In genomic region chr16:1102921-1103648, GRCh38 we compare ENCODE assay signal across 9 cellular contexts. TPM values are rescaled to one million over a fixed set of nuclear protein-coding genes. Genes with fewer than 3 reads are reported as not detected.
DNase-seq lines count a peak whose midpoint lies in the region; ATAC-seq, FAIRE-seq and TF ChIP-seq lines count a peak whose summit lies in the region.
"Had no signal": no experiment of that assay in that cellular context is flagged by ENCODE, and none has a peak within 500 bp of the region (broad histone marks: within the 10 kb centered on the region; RNA-seq: fewer than 3 reads in every experiment).

No MANE protein-coding gene starts in this region.

- H3K27ac Mint-ChIP-seq in activated CD4-positive, alpha-beta memory T cell treated with anti-CD3 and anti-CD28 coated beads, Interleukin-2, amount 10 ng/mL, durations not matched to agents 7 days and 5 days: no peak overlapping the region

- H3K9me3 ChIP-seq in ES-I3 (ENCODE audit: control insufficient read depth, insufficient read depth, low read length) (no peaks in the 10 kb centered on the region), H1 (ENCODE audit: insufficient read depth in 2 of 2, low read depth in 1 of 2, low read length in 1 of 2) (no peaks in the 10 kb centered on the region)

- H3K4me1 Mint-ChIP-seq in activated CD4-positive, alpha-beta memory T cell treated with anti-CD3 and anti-CD28 coated beads, Interleukin-2, amount 10 ng/mL, durations not matched to agents 7 days and 5 days: no peaks in the 10 kb centered on the region

- CTCF ChIA-PET in activated CD4-positive, alpha-beta memory T cell treated with anti-CD3 and anti-CD28 coated beads, Interleukin-2, amount 10 ng/mL, durations not matched to agents 7 days and 5 days (lab: Charles Lee): interaction anchor here (0.8 to 1.5 kb wide), 4 partner anchors 46 to 390 kb away, joined by 3 read pairs; no protein-coding TSS in a partner anchor
- CTCF ChIA-PET in H1 (lab: Charles Lee; ENCODE audit: partially characterized antibody): interaction anchor here (0.6 to 1.8 kb wide), 25 partner anchors 8 to 393 kb away, joined by 3 to 9 read pairs (median 3); no protein-coding TSS in a partner anchor

- TF ChIP-seq EP300 in H1 (IDR thresholded peaks at IDR 0.05; ENCODE audit: borderline replicate concordance in 1 of 2, low read depth in 2 of 2, low read length in 2 of 2): no peak

- H4K20me1 ChIP-seq in H1 (replicated peaks in 1 of 2; ENCODE audit: control insufficient read depth in 1 of 2, insufficient read depth in 2 of 2, low read length in 2 of 2): peaks cover 0 to 1% of the 10 kb centered on the region in 2 experiments

- peak overlapping the region; percentile 30 to 66 (median 47) for H3K4me3 ChIP-seq in H1 (ENCODE audit: extremely low read depth in 1 of 4, insufficient read depth in 2 of 4, low read depth in 3 of 4, low read length in 4 of 4)

- no peaks in the 10 kb centered on the region for H3K27me3 Mint-ChIP-seq in activated CD4-positive, alpha-beta memory T cell treated with anti-CD3 and anti-CD28 coated beads, Interleukin-2, amount 10 ng/mL, durations not matched to agents 7 days and 5 days

- TF ChIP-seq CTCF in H1 (IDR thresholded peaks at IDR 0.05; ENCODE audit: control extremely low read depth in 1 of 3, insufficient read depth in 1 of 3, low read depth in 1 of 3, low read length in 3 of 3): peak; percentile 62 to 90 (median 78)

- no peak overlapping the region for H2AK5ac ChIP-seq in H1 (ENCODE audit: low read depth, low read length)

- peak overlapping the region; percentile 89; the same call in 1 of the 2 replicates for H4K8ac ChIP-seq in H1 (ENCODE audit: extremely low read depth, insufficient read depth, low read length)

- H3K4ac ChIP-seq in H1 (replicated peaks; ENCODE audit: insufficient read length, low read depth, low read length): peak overlapping the region; percentile 78

- H3K4me1 ChIP-seq in ES-I3 (ENCODE audit: insufficient read depth, low read length) (no peaks in the 10 kb centered on the region; the same call in 1 of the 2 replicates), H1 (replicated peaks in 1 of 4; ENCODE audit: control insufficient read depth in 3 of 4, insufficient read depth in 4 of 4, low read length in 3 of 4) (peaks cover 0 to 9% (median 2%) of the 10 kb centered on the region in 4 experiments; a peak in 4 of 7 replicates)

- POLR2A ChIA-PET in activated CD4-positive, alpha-beta memory T cell treated with anti-CD3 and anti-CD28 coated beads, Interleukin-2, amount 10 ng/mL, durations not matched to agents 7 days and 5 days (lab: Charles Lee): no interaction called here
- POLR2A ChIA-PET in H1 (lab: Charles Lee; ENCODE audit: partially characterized antibody): interaction anchor here (0.9 to 1.5 kb wide), 2 partner anchors 9 to 91 kb away, joined by 3 read pairs; no protein-coding TSS in a partner anchor

- peak overlapping the region; percentile 73 for H3K9ac ChIP-seq in ES-I3 (ENCODE audit: low read depth, low read length)
- H3K9ac ChIP-seq in H1 (replicated peaks in 1 of 4; ENCODE audit: extremely low read depth in 1 of 4, low read depth in 3 of 4, low read length in 3 of 4): no peak overlapping the region

- no peaks in the 10 kb centered on the region for H3K79me2 ChIP-seq in H1 (ENCODE audit: control insufficient read depth in 1 of 2, insufficient read depth in 2 of 2, low read length in 2 of 2)

- TF ChIP-seq RAD21 in H1 (IDR thresholded peaks at IDR 0.05 in 1 of 2, conservative IDR thresholded peaks at IDR 0.05 in 1 of 2; ENCODE audit: low read depth in 2 of 2, low read length in 2 of 2): peak; percentile 64 to 79

- H2BK15ac ChIP-seq in H1 (ENCODE audit: low read length): no peak overlapping the region

- ATAC-seq in HG03354 (IDR thresholded peaks at IDR 0.05; ENCODE audit: poor library complexity, severe bottlenecking, unreplicated experiment) (no peak), GM19035 (IDR thresholded peaks at IDR 0.05; ENCODE audit: unreplicated experiment) (no peak)

- H2AFZ ChIP-seq in H1 (ENCODE audit: low read length): no peak overlapping the region; the same call in 1 of the 2 replicates

- H2BK120ac ChIP-seq in H1 (replicated peaks; ENCODE audit: low read depth, low read length): no peak overlapping the region

- peak overlapping the region; percentile 17 to 96; a peak in 3 of 4 replicates for H3K4me2 ChIP-seq in H1 (ENCODE audit: insufficient read depth in 1 of 2, low read depth in 2 of 2, low read length in 2 of 2)

- no peak overlapping the region for H3K23ac ChIP-seq in H1 (ENCODE audit: insufficient read length)

- H3K18ac ChIP-seq in H1 (ENCODE audit: extremely low read depth, low read length): peak overlapping the region; percentile 71

- no peak overlapping the region for H3K56ac ChIP-seq in H1 (replicated peaks; ENCODE audit: insufficient read length, low read depth, low read length)

- 11% methylated on average over 33 of the region's 61 CpGs; no CpG with 5 or more reads in 1 of the 2 experiments for WGBS in H1 (ENCODE audit: extremely low coverage in 1 of 2, insufficient coverage in 1 of 2, insufficient read length in 1 of 2, insufficient replicate concordance in 2 of 2, low coverage in 1 of 2, low lambda C conversion rate in 2 of 2, missing lambda C conversion rate in 1 of 2), 2 experiments

- no peaks in the 10 kb centered on the region for H3K79me1 ChIP-seq in H1 (ENCODE audit: low read depth, low read length)

- H4K91ac ChIP-seq in H1 (replicated peaks; ENCODE audit: insufficient read length, low read length): peak overlapping the region; percentile 54

- H3K36me3 Mint-ChIP-seq in activated CD4-positive, alpha-beta memory T cell treated with anti-CD3 and anti-CD28 coated beads, Interleukin-2, amount 10 ng/mL, durations not matched to agents 7 days and 5 days (ENCODE audit: low read depth): no peaks in the 10 kb centered on the region

- H3K9me3 Mint-ChIP-seq in activated CD4-positive, alpha-beta memory T cell treated with anti-CD3 and anti-CD28 coated beads, Interleukin-2, amount 10 ng/mL, durations not matched to agents 7 days and 5 days: no peaks in the 10 kb centered on the region

- H3K14ac ChIP-seq in H1 (ENCODE audit: insufficient read length): no peak overlapping the region

- TF ChIP-seq POLR2A in H1 (IDR thresholded peaks at IDR 0.05; ENCODE audit: control extremely low read depth in 1 of 2, low read depth in 2 of 2, low read length in 2 of 2): no peak

- DNase-seq in NAMALWA (ENCODE audit: low spot score) (peak; percentile 64), H1 (ENCODE audit: low read depth in 1 of 2, low spot score in 2 of 2) (peak in 1 of 2 experiments; percentile 94), mucosa of gallbladder (ENCODE audit: low spot score) (peak; percentile 43)
- peak; percentile 67 for DNase-seq in activated CD4-positive, alpha-beta memory T cell treated with anti-CD3 and anti-CD28 coated beads, Interleukin-2, amount 10 ng/mL, durations not matched to agents 7 days and 5 days
- peak; percentile 41 to 55 for DNase-seq in stimulated activated CD8-positive, alpha-beta memory T cell treated with anti-CD3 and anti-CD28 coated beads, Interleukin-7, amount 100 ng/mL, for 1 hour (ENCODE audit: low read depth in 2 of 2)

- no peak overlapping the region for H3K27ac ChIP-seq in H1 (ENCODE audit: low read depth, low read length)

- H2BK5ac ChIP-seq in H1 (ENCODE audit: low read depth, low read length): no peak overlapping the region; the same call in 1 of the 2 replicates

- no peak overlapping the region for H4K5ac ChIP-seq in H1 (ENCODE audit: insufficient read length, low read depth, low read length)

- H3K4me3 Mint-ChIP-seq in activated CD4-positive, alpha-beta memory T cell treated with anti-CD3 and anti-CD28 coated beads, Interleukin-2, amount 10 ng/mL, durations not matched to agents 7 days and 5 days: no peak overlapping the region

- peaks cover 0 to 5% (median 2%) of the 10 kb centered on the region in 4 experiments; a peak in 2 of 7 replicates for H3K27me3 ChIP-seq in H1 (replicated peaks in 1 of 4; ENCODE audit: control insufficient read depth in 3 of 4, extremely low read depth in 1 of 4, insufficient read depth in 3 of 4, low read length in 3 of 4)

- no peak for FAIRE-seq in H1 (lab: Jason Lieb, UNC)
- FAIRE-seq: TTC549 had no signal

- H2BK20ac ChIP-seq in H1 (ENCODE audit: low read length): no peak overlapping the region

- peak overlapping the region; percentile 50; the same call in 1 of the 2 replicates for H2BK12ac ChIP-seq in H1 (ENCODE audit: low read depth, low read length)

- H3K23me2 ChIP-seq in H1 (ENCODE audit: low read depth, low read length): peaks cover 4% of the 10 kb centered on the region; the same call in 1 of the 2 replicates

- H3K36me3 ChIP-seq in ES-I3 (ENCODE audit: insufficient read depth, low read length) (no peaks in the 10 kb centered on the region), H1 (ENCODE audit: control insufficient read depth in 2 of 4, insufficient read depth in 4 of 4, low read length in 3 of 4) (no peaks in the 10 kb centered on the region)

RNA-seq across cellular contexts. Expression of gene C1QTNF8, which starts 7.0 kb away (rescaled TPM):
- total RNA-seq in activated CD4-positive, alpha-beta memory T cell treated with anti-CD3 and anti-CD28 coated beads, Interleukin-2, amount 10 ng/mL, durations not matched to agents 7 days and 5 days: not detected
- not detected in 2 replicates for total RNA-seq in H1 (2021; fragmentation: NEBNext Ultra II Directional; extraction: Animal tissue kit (Norgen Biotek cat#: 25700))
- not detected in 2 replicates for polyA plus RNA-seq in H1 (2011; rRNA removed)
- not detected for polyA plus RNA-seq in H1 (2011; cell fraction: cytosol; rRNA removed)
- 0.06 TPM for polyA plus RNA-seq in H1 (2011; cell fraction: nucleus; rRNA removed)
- 0.19 TPM in 1 of 4 replicates, not detected in the others for polyA plus RNA-seq in H1 (2012, experiment 1 of 2)
- polyA plus RNA-seq in H1 (2012, experiment 2 of 2): not detected
- polyA plus RNA-seq in H1 (2013, experiment 1 of 2): not detected
- not detected for polyA plus RNA-seq in H1 (2013, experiment 2 of 2)
- polyA minus RNA-seq in H1 (2011; rRNA and poly(A)+ RNA removed): not detected in 2 replicates
- polyA minus RNA-seq in H1 (2011; cell fraction: cytosol; rRNA and poly(A)+ RNA removed): not detected
- polyA minus RNA-seq in H1 (2011; cell fraction: nucleus; rRNA and poly(A)+ RNA removed): not detected
- total RNA-seq in mucosa of gallbladder: not detected

RNA-seq across cellular contexts. Expression of gene SSTR5, which starts 30.5 kb away (rescaled TPM):
- not detected for total RNA-seq in activated CD4-positive, alpha-beta memory T cell treated with anti-CD3 and anti-CD28 coated beads, Interleukin-2, amount 10 ng/mL, durations not matched to agents 7 days and 5 days
- total RNA-seq in H1 (2021; fragmentation: NEBNext Ultra II Directional; extraction: Animal tissue kit (Norgen Biotek cat#: 25700)): 0.31 and 0.56 TPM in 2 replicates
- 0.60 and 0.61 TPM in 2 replicates for polyA plus RNA-seq in H1 (2011; rRNA removed)
- polyA plus RNA-seq in H1 (2011; cell fraction: cytosol; rRNA removed): 0.69 TPM
- polyA plus RNA-seq in H1 (2011; cell fraction: nucleus; rRNA removed): 1.4 TPM
- 0.27 to 0.40 TPM (median 0.28 TPM) in 3 of 4 replicates, not detected in the other for polyA plus RNA-seq in H1 (2012, experiment 1 of 2)
- polyA plus RNA-seq in H1 (2012, experiment 2 of 2): 0.42 TPM
- 0.45 TPM for polyA plus RNA-seq in H1 (2013, experiment 1 of 2)
- 0.53 TPM for polyA plus RNA-seq in H1 (2013, experiment 2 of 2)
- polyA minus RNA-seq in H1 (2011; rRNA and poly(A)+ RNA removed): 0.13 TPM in 1 of 2 replicates, not detected in the other
- not detected for polyA minus RNA-seq in H1 (2011; cell fraction: cytosol; rRNA and poly(A)+ RNA removed)
- 0.80 TPM for polyA minus RNA-seq in H1 (2011; cell fraction: nucleus; rRNA and poly(A)+ RNA removed)
- total RNA-seq in mucosa of gallbladder: 5.8 TPM

RNA-seq across cellular contexts. Expression of gene CACNA1H, which starts 49.8 kb away (rescaled TPM):
- total RNA-seq in activated CD4-positive, alpha-beta memory T cell treated with anti-CD3 and anti-CD28 coated beads, Interleukin-2, amount 10 ng/mL, durations not matched to agents 7 days and 5 days: under 1 TPM; 0.58 to 0.83 TPM
- 27.2 and 28.7 TPM in 2 replicates for total RNA-seq in H1 (2021; fragmentation: NEBNext Ultra II Directional; extraction: Animal tissue kit (Norgen Biotek cat#: 25700))
- polyA plus RNA-seq in H1 (2011; rRNA removed): 14.0 and 27.4 TPM in 2 replicates
- polyA plus RNA-seq in H1 (2011; cell fraction: cytosol; rRNA removed): 21.0 TPM
- 192 TPM for polyA plus RNA-seq in H1 (2011; cell fraction: nucleus; rRNA removed)
- polyA plus RNA-seq in H1 (2012, experiment 1 of 2): 17.0 to 33.1 TPM (median 28.7 TPM) in 4 replicates
- 13.4 TPM for polyA plus RNA-seq in H1 (2012, experiment 2 of 2)
- polyA plus RNA-seq in H1 (2013, experiment 1 of 2): 23.4 TPM
- 21.4 TPM for polyA plus RNA-seq in H1 (2013, experiment 2 of 2)
- polyA minus RNA-seq in H1 (2011; rRNA and poly(A)+ RNA removed): 19.8 and 20.5 TPM in 2 replicates
- polyA minus RNA-seq in H1 (2011; cell fraction: cytosol; rRNA and poly(A)+ RNA removed): 16.3 TPM
- 43.3 TPM for polyA minus RNA-seq in H1 (2011; cell fraction: nucleus; rRNA and poly(A)+ RNA removed)
- total RNA-seq in mucosa of gallbladder: 133 TPM

Comparison
In these comparisons a context has a peak if more than half of its experiments do, and no peak if none do; other contexts are left out.
1. RNA of gene CACNA1H, which starts 49.8 kb away (total RNA-seq): 133 TPM in mucosa of gallbladder (single experiment) and 27.2 to 28.7 TPM in H1; 0.58 to 0.83 TPM in activated CD4-positive, alpha-beta memory T cell treated with anti-CD3 and anti-CD28 coated beads, Interleukin-2, amount 10 ng/mL, durations not matched to agents 7 days and 5 days; every median in the first group is over 10 times any median in the second.